Comparison of ENCODE assay signal across 29 cellular contexts in genomic region chr5:170025853-170026252, GRCh38. TPM values are rescaled to one million over a fixed set of nuclear protein-coding genes. Genes with fewer than 3 reads are reported as not detected.
"Had no signal": no experiment of that assay in that cellular context is flagged by ENCODE, and none has a peak within 500 bp of the region (broad histone marks: within the 10 kb centered on the region; RNA-seq: fewer than 3 reads in every experiment).

No MANE protein-coding gene starts in this region.

- H3K4me3 Mint-ChIP-seq: mesothelial cell of epicardium; naive B cell; natural killer cell; nephron progenitor cell; neural progenitor cell; stimulated activated memory B cell treated with anti-CD40 and anti-IgM and Interleukin-4, amounts not matched to agents 10 μg/mL and 1 μg/mL and 100 μg/mL, for 72 hours; stimulated activated naive CD8-positive, alpha-beta T cell treated with anti-CD3 and anti-CD28 coated beads, Interleukin-15, amount 100 ng/mL, for 72 hours; type B pancreatic cell had no signal

- H3K4me1 Mint-ChIP-seq: mesothelial cell of epicardium; nephron progenitor cell; stimulated activated memory B cell treated with anti-CD40 and anti-IgM and Interleukin-4, amounts not matched to agents 10 μg/mL and 1 μg/mL and 100 μg/mL, for 72 hours; stimulated activated naive CD8-positive, alpha-beta T cell treated with anti-CD3 and anti-CD28 coated beads, Interleukin-15, amount 100 ng/mL, for 72 hours had no signal

- H3K27me3 Mint-ChIP-seq: naive B cell; stimulated activated memory B cell treated with anti-CD40 and anti-IgM and Interleukin-4, amounts not matched to agents 10 μg/mL and 1 μg/mL and 100 μg/mL, for 72 hours; stimulated activated naive CD8-positive, alpha-beta T cell treated with anti-CD3 and anti-CD28 coated beads, Interleukin-15, amount 100 ng/mL, for 72 hours had no signal

- H3K9me3 ChIP-seq: left ventricle myocardium inferior, neutrophil, psoas muscle, tibial nerve, uterus had no signal

- H3K27me3 ChIP-seq: neural progenitor cell, neutrophil, tibial nerve, uterus had no signal

- H3K27ac Mint-ChIP-seq: mesothelial cell of epicardium; nephron progenitor cell; neural progenitor cell; stimulated activated memory B cell treated with anti-CD40 and anti-IgM and Interleukin-4, amounts not matched to agents 10 μg/mL and 1 μg/mL and 100 μg/mL, for 72 hours; type B pancreatic cell had no signal

- H3K4me2 ChIP-seq: hepatocyte, neural progenitor cell had no signal

- H3K9me3 Mint-ChIP-seq: mesothelial cell of epicardium; naive B cell; natural killer cell; nephron progenitor cell; neural progenitor cell; stimulated activated memory B cell treated with anti-CD40 and anti-IgM and Interleukin-4, amounts not matched to agents 10 μg/mL and 1 μg/mL and 100 μg/mL, for 72 hours; stimulated activated naive CD8-positive, alpha-beta T cell treated with anti-CD3 and anti-CD28 coated beads, Interleukin-15, amount 100 ng/mL, for 72 hours; type B pancreatic cell had no signal

- H3K9ac ChIP-seq: neural progenitor cell, parathyroid adenoma had no signal

- H3K4me1 ChIP-seq: left ventricle myocardium inferior, neural progenitor cell, parathyroid adenoma, psoas muscle, tibial nerve, uterus had no signal

- DNase-seq: left ventricle myocardium inferior; mesendoderm; naive B cell; natural killer cell; nephron progenitor cell; occipital lobe; psoas muscle; stimulated activated CD4-positive, alpha-beta T cell treated with anti-CD3 and anti-CD28 coated beads, Interleukin-12 subunit alpha, Interleukin-12 subunit beta, amount 100 ng/mL, for 4 hours; stimulated activated CD4-positive, alpha-beta T cell treated with anti-CD3 and anti-CD28 coated beads, Interleukin-15, amount 100 ng/mL, for 24 hours; stimulated activated CD4-positive, alpha-beta T cell treated with anti-CD3 and anti-CD28 coated beads, Interleukin-2, amount 100 ng/mL, for 24 hours; stimulated activated CD4-positive, alpha-beta T cell treated with anti-CD3 and anti-CD28 coated beads, Interleukin-4, amount 100 ng/mL, for 24 hours; stimulated activated naive CD4-positive, alpha-beta T cell treated with Interleukin-2 at 50 U/mL for 16 hours; stimulated activated naive CD8-positive, alpha-beta T cell treated with anti-CD3 and anti-CD28 coated beads, Interleukin-15, amount 100 ng/mL, for 72 hours; substantia nigra; uterus had no signal

- H3K79me2 ChIP-seq: hepatocyte, parathyroid adenoma had no signal

- H3K27ac ChIP-seq: hepatocyte, left ventricle myocardium inferior, neural progenitor cell, neutrophil, parathyroid adenoma, psoas muscle, skin epidermis, tibial nerve, uterus had no signal

- ATAC-seq: natural killer cell; psoas muscle; sciatic nerve; stimulated activated memory B cell treated with anti-CD40 and anti-IgM and Interleukin-4, amounts not matched to agents 10 μg/mL and 1 μg/mL and 100 μg/mL, for 72 hours; stimulated activated naive CD8-positive, alpha-beta T cell treated with anti-CD3 and anti-CD28 coated beads, Interleukin-15, amount 100 ng/mL, for 72 hours had no signal

- H3K4me3 ChIP-seq: hepatocyte, left ventricle myocardium inferior, lung, neural progenitor cell, psoas muscle, skin epidermis, tibial nerve, uterus had no signal

- H2AFZ ChIP-seq: hepatocyte, neural progenitor cell, parathyroid adenoma had no signal

- H3K36me3 Mint-ChIP-seq: mesothelial cell of epicardium, neural progenitor cell, type B pancreatic cell had no signal

- H3K36me3 ChIP-seq: left ventricle myocardium inferior, neural progenitor cell, tibial nerve, uterus had no signal

RNA-seq across cellular contexts. Expression of gene INSYN2B, which starts 45.6 kb away (rescaled TPM):
- total RNA-seq: mononuclear cell, natural killer cell, psoas muscle, ureter had no signal
- polyA plus RNA-seq: hepatocyte, thymus had no signal
